8 cellular contexts compared by ENCODE assay signal in the genomic region with DNA sequence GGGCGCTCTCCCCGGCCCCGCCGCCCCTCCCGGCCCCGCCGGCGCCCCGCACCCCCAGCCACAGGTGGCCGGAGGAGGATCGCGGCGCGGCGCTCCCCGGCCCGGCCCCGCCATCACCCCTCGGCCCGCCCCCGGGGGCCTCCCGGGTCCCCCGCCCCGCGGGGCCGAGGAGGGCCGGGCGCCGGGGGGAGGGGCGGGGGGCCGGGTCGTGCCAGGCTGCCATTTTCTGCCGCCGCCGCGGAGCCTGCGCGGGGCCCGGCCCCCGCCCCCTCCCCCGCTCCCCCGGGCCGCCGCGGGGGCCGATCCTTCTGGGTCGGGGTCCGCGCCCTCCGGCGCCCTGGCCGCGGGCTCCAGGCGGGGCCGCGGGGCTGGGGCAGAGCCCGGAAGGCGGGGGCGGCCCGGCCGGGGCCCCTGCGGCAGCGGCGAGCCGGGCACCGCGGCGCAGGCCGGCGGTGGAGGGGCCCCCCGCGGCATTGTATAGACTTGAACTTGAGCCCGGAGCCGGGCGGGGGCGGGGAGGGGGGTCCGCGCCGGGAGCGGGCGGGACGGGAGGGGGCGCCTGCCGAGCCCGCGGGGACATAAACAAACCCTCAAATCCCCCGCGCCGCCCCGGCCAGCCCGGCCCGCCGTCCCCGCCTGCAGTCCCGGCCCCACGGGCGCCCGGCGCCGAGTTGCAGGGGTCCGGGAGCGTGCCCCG. TPM values are rescaled to one million over a fixed set of nuclear protein-coding genes. Genes with fewer than 3 reads are reported as not detected.
DNase-seq lines count a peak whose midpoint lies in the region; ATAC-seq, FAIRE-seq and TF ChIP-seq lines count a peak whose summit lies in the region.

No MANE protein-coding gene starts in this region.

- no peaks in the 10 kb centered on the region for H3K9me3 Mint-ChIP-seq in activated naive CD4-positive, alpha-beta T cell treated with anti-CD3 and anti-CD28 coated beads, Interleukin-2, amount 50 U/mL, for 72 hours

- FAIRE-seq in kidney (lab: Jason Lieb, UNC) = no peak

- ATAC-seq in HG03439 (IDR thresholded peaks at IDR 0.05; ENCODE audit: unreplicated experiment) = peak; percentile 18
- ATAC-seq in activated naive CD4-positive, alpha-beta T cell treated with anti-CD3 and anti-CD28 coated beads, Interleukin-2, amount 50 U/mL, for 72 hours = peak; percentile 12 to 14
- no peak for ATAC-seq in upper lobe of right lung

- H3K4me3 ChIP-seq in kidney (ENCODE audit: low read length in 2 of 2) (no peak overlapping the region), upper lobe of right lung (peak overlapping the region; percentile 70)

- no peaks in the 10 kb centered on the region for H3K36me3 Mint-ChIP-seq in activated naive CD4-positive, alpha-beta T cell treated with anti-CD3 and anti-CD28 coated beads, Interleukin-2, amount 50 U/mL, for 72 hours

- H3K9me3 ChIP-seq in kidney (ENCODE audit: control insufficient read depth in 1 of 2, low read length in 2 of 2) (no peaks in the 10 kb centered on the region), upper lobe of right lung (no peaks in the 10 kb centered on the region)

- H3K36me3 ChIP-seq in kidney (ENCODE audit: control insufficient read depth in 1 of 2, insufficient read depth in 2 of 2, low read length in 2 of 2) (no peaks in the 10 kb centered on the region), upper lobe of right lung (no peaks in the 10 kb centered on the region)

- no peak overlapping the region for H3K9ac ChIP-seq in kidney (ENCODE audit: low read length in 2 of 2)

- H3K27me3 ChIP-seq in upper lobe of right lung = no peaks in the 10 kb centered on the region

- DNase-seq in D341Med (ENCODE audit: low spot score) = peak; percentile 78
- peak; percentile 69 for DNase-seq in GM19238 (ENCODE audit: insufficient read length, low spot score)
- DNase-seq in activated naive CD4-positive, alpha-beta T cell treated with anti-CD3 and anti-CD28 coated beads, Interleukin-2, amount 50 U/mL, for 72 hours (ENCODE audit: low spot score in 2 of 2) = no peak
- peak; percentile 82 for DNase-seq in kidney
- DNase-seq in upper lobe of right lung = no peak
- DNase-seq in inferior parietal cortex (ENCODE audit: extremely low spot score) = no peak
- DNase-seq in retina = no peak

- H3K27ac ChIP-seq in kidney (ENCODE audit: low read depth in 2 of 2, low read length in 2 of 2) = no peak overlapping the region
- H3K27ac ChIP-seq in upper lobe of right lung = peak overlapping the region; percentile 47

- no peak overlapping the region for H3K27ac Mint-ChIP-seq in activated naive CD4-positive, alpha-beta T cell treated with anti-CD3 and anti-CD28 coated beads, Interleukin-2, amount 50 U/mL, for 72 hours

- intact Hi-C loops in kidney (cut with DNase I) = no loop called here
- intact Hi-C loops in upper lobe of right lung (cut with DNase I) = no loop called here

- TF ChIP-seq CTCF in kidney (IDR thresholded peaks at IDR 0.05; ENCODE audit: borderline replicate concordance, extremely low read depth, insufficient read depth) (no peak), upper lobe of right lung (IDR thresholded peaks at IDR 0.05) (no peak)

- peaks cover 0 to 26% of the 10 kb centered on the region in 2 donors for H3K4me1 ChIP-seq in kidney (ENCODE audit: control insufficient read depth in 1 of 2, insufficient read depth in 1 of 2, low read depth in 1 of 2, low read length in 2 of 2)
- peaks cover 19% of the 10 kb centered on the region for H3K4me1 ChIP-seq in upper lobe of right lung

RNA-seq across cellular contexts. Expression of a gene that starts 0.5 kb away (rescaled TPM):
- 10 to 100 TPM; 83.1 to 89.6 TPM for total RNA-seq in activated naive CD4-positive, alpha-beta T cell treated with anti-CD3 and anti-CD28 coated beads, Interleukin-2, amount 50 U/mL, for 72 hours
- total RNA-seq in kidney (31.4 TPM), upper lobe of right lung (31.3 TPM)
- polyA plus RNA-seq in kidney (ENCODE audit: insufficient read depth, low read depth, low replicate concordance) = 6.5 TPM

Comparison
In these comparisons a context has a peak if more than half of its experiments do, and no peak if none do; other contexts are left out.
1. DNase-seq: peak in D341Med (single experiment), GM19238 (single experiment) and kidney (single experiment); none in activated naive CD4-positive, alpha-beta T cell treated with anti-CD3 and anti-CD28 coated beads, Interleukin-2, amount 50 U/mL, for 72 hours (0 of 2), upper lobe of right lung (single experiment), inferior parietal cortex (single experiment) and retina (single experiment).